In genomic region chr13:50386527-50387123, GRCh38 we compare ENCODE assay signal across 9 cellular contexts.
DNase-seq lines count a peak whose midpoint lies in the region; ATAC-seq, FAIRE-seq and TF ChIP-seq lines count a peak whose summit lies in the region.
"Had no signal": no experiment of that assay in that cellular context is flagged by ENCODE, and none has a peak within 500 bp of the region (broad histone marks: within the 10 kb centered on the region; RNA-seq: fewer than 3 reads in every experiment).

No MANE protein-coding gene starts in this region.

- no peaks in the 10 kb centered on the region for H3K36me3 ChIP-seq in parathyroid adenoma (ENCODE audit: control insufficient read depth, insufficient read depth, low read length)
- no peaks in the 10 kb centered on the region for H3K36me3 ChIP-seq in CD4-positive, alpha-beta memory T cell (ENCODE audit: insufficient read depth, low read length)

- H3K9ac ChIP-seq in parathyroid adenoma, result no peak overlapping the region

- DNase-seq in DMS 273 (lab: John Stamatoyannopoulos, UW; ENCODE audit: unreplicated experiment) (peak; percentile 78), NCI-H82 (lab: John Stamatoyannopoulos, UW) (peak; percentile 84), fibroblast of pulmonary artery (ENCODE audit: low read depth) (peak; percentile 33), frontal cortex (ENCODE audit: low spot score in 2 of 2) (no peak)
- no peak for DNase-seq in CD4-positive, alpha-beta memory T cell
- DNase-seq: HFFc6 had no signal

- H3K9me3 Mint-ChIP-seq in CD4-positive, alpha-beta memory T cell, result peaks cover 0 to 18% (median 4%) of the 10 kb centered on the region in 8 donors
- H3K9me3 Mint-ChIP-seq: HFFc6 had no signal

- H3K4me3 ChIP-seq in fibroblast of pulmonary artery (replicated peaks; ENCODE audit: low read depth, low read length) (no peak overlapping the region), parathyroid adenoma (ENCODE audit: low read depth, low read length) (peak overlapping the region; percentile 49)
- no peak overlapping the region for H3K4me3 ChIP-seq in CD4-positive, alpha-beta memory T cell (ENCODE audit: low read length in 2 of 2)

- POLR2A ChIA-PET in CD4-positive, alpha-beta memory T cell (lab: Charles Lee; ENCODE audit: partially characterized antibody), result interaction anchor here (1.5 kb wide), 1 partner anchor 305 kb away, joined by 4 read pairs; no protein-coding TSS in a partner anchor

- intact Hi-C loops in CD4-positive, alpha-beta memory T cell (cut with micrococcal nuclease), result loop anchor here (1.0 kb wide), 3 partner anchors 301 to 410 kb away; partner anchors contain the start of gene TRIM13

- peaks cover 0 to 2% of the 10 kb centered on the region in 2 donors for H3K27me3 Mint-ChIP-seq in CD4-positive, alpha-beta memory T cell

- peak overlapping the region in 1 of 8 donors; percentile 18 for H3K4me3 Mint-ChIP-seq in CD4-positive, alpha-beta memory T cell
- H3K4me3 Mint-ChIP-seq: HFFc6 had no signal

- H3K27ac Mint-ChIP-seq in CD4-positive, alpha-beta memory T cell, result peak overlapping the region in 1 of 7 donors; percentile 43
- H3K27ac Mint-ChIP-seq: HFFc6 had no signal

- H3K79me2 ChIP-seq in parathyroid adenoma, result no peaks in the 10 kb centered on the region

- CTCF ChIA-PET in CD4-positive, alpha-beta memory T cell (lab: Charles Lee; ENCODE audit: partially characterized antibody), result interaction anchor here (0.7 to 1.7 kb wide), 17 partner anchors 9 to 528 kb away, joined by 3 to 22 read pairs (median 4); partner anchors contain the start of gene TRIM13

- peak overlapping the region; percentile 62 for H3K4me2 ChIP-seq in parathyroid adenoma (ENCODE audit: low read length)

- H2AFZ ChIP-seq in parathyroid adenoma, result no peak overlapping the region

- H3K27ac ChIP-seq in parathyroid adenoma, result no peak overlapping the region
- no peak overlapping the region for H3K27ac ChIP-seq in CD4-positive, alpha-beta memory T cell (ENCODE audit: low read depth, low read length)

- H3K4me1 Mint-ChIP-seq in CD4-positive, alpha-beta memory T cell, result peaks cover 6 to 27% (median 22%) of the 10 kb centered on the region in 4 donors

- no peak for ATAC-seq in esophagus mucosa
- no peak for ATAC-seq in HG03521 (IDR thresholded peaks at IDR 0.05; ENCODE audit: unreplicated experiment)

- H3K36me3 Mint-ChIP-seq in CD4-positive, alpha-beta memory T cell, result peaks cover 0 to 4% of the 10 kb centered on the region in 2 donors

- TF ChIP-seq CTCF in fibroblast of pulmonary artery (IDR thresholded peaks at IDR 0.05; ENCODE audit: low read length, missing control alignments), result no peak
- TF ChIP-seq CTCF in parathyroid adenoma (IDR thresholded peaks at IDR 0.05), result no peak

- no peaks in the 10 kb centered on the region for H3K27me3 ChIP-seq in parathyroid adenoma (ENCODE audit: control insufficient read depth, insufficient read depth, low read length)
- no peaks in the 10 kb centered on the region for H3K27me3 ChIP-seq in CD4-positive, alpha-beta memory T cell (ENCODE audit: insufficient read depth, low read length)

- FAIRE-seq in frontal cortex (lab: Jason Lieb, UNC), result no peak

- no peaks in the 10 kb centered on the region for H3K4me1 ChIP-seq in parathyroid adenoma
- peaks cover 19% of the 10 kb centered on the region for H3K4me1 ChIP-seq in CD4-positive, alpha-beta memory T cell (ENCODE audit: insufficient read depth, low read length)

- H3K9me3 ChIP-seq in parathyroid adenoma (ENCODE audit: control insufficient read depth, low read length), result no peaks in the 10 kb centered on the region
- no peaks in the 10 kb centered on the region for H3K9me3 ChIP-seq in CD4-positive, alpha-beta memory T cell (ENCODE audit: control insufficient read depth in 1 of 2, low read length in 2 of 2)

Comparison
In these comparisons a context has a peak if more than half of its experiments do, and no peak if none do; other contexts are left out.
1. DNase-seq: peak in DMS 273 (single experiment), NCI-H82 (single experiment) and fibroblast of pulmonary artery (single experiment); none in frontal cortex (0 of 2) and CD4-positive, alpha-beta memory T cell (0 of 5).